13 cellular contexts compared by ENCODE assay signal in the genomic region with DNA sequence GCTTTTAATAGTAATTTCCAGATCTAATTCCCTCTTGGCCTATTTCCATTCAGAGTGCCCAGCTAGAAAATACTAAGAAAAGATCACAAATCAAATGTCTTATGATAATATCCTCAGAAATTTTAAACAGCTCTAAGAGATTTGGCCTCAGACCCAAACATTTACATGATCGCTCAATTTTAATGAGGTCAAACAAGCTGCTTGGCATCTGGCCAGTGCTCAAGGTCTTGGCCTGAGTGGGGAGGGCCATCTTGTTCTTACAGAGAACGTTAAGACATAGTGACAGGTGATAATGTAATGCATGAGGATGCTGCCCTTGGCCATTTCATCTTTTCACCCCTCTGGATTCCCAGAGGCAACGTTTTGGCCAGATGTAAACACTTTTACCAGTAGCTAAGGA.
DNase-seq lines count a peak whose midpoint lies in the region; ATAC-seq and TF ChIP-seq lines count a peak whose summit lies in the region.
"Had no signal": no experiment of that assay in that cellular context is flagged by ENCODE, and none has a peak within 500 bp of the region (broad histone marks: within the 10 kb centered on the region; RNA-seq: fewer than 3 reads in every experiment).

No MANE protein-coding gene starts in this region.

- H3K4me1 ChIP-seq in psoas muscle, result no peaks in the 10 kb centered on the region
- peaks cover 0 to 4% (median under 1%) of the 10 kb centered on the region in 4 donors for H3K4me1 ChIP-seq in upper lobe of left lung
- H3K4me1 ChIP-seq: HAP-1 had no signal

- H3K36me3 ChIP-seq in psoas muscle (ENCODE audit: insufficient read depth in 1 of 2, low read depth in 1 of 2) (no peaks in the 10 kb centered on the region), upper lobe of left lung (no peaks in the 10 kb centered on the region)
- H3K36me3 ChIP-seq: HAP-1 had no signal

- DNase-seq in DMS79 treated with DMSO at 0.1 percent for 48 hours (lab: John Stamatoyannopoulos, UW) (peak; percentile 23), DMS79 (lab: John Stamatoyannopoulos, UW) (no peak), NCI-H146 (lab: John Stamatoyannopoulos, UW) (peak; percentile 65), left cardiac atrium (peak; percentile 32), psoas muscle (peak; percentile 15 to 56), upper lobe of left lung (no peak), T1000 (lab: John Stamatoyannopoulos, UW) (no peak)
- DNase-seq: 8988T; activated CD4-positive, CD25-positive, alpha-beta regulatory T cell; C1 segment of cervical spinal cord; NCI-H1092 treated with DMSO at 0.1 percent for 48 hours had no signal

- intact Hi-C loops in left cardiac atrium (cut with DNase I), result loop anchor here in 1 of 2 donors (10.0 kb wide), 1 partner anchor 197 kb away; no protein-coding TSS in a partner anchor
- intact Hi-C loops in psoas muscle (cut with DNase I), result no loop called here

- no peak for TF ChIP-seq EP300 in upper lobe of left lung (IDR thresholded peaks at IDR 0.05)

- no peak overlapping the region for H3K4me3 ChIP-seq in psoas muscle
- no peak overlapping the region for H3K4me3 ChIP-seq in upper lobe of left lung
- H3K4me3 ChIP-seq: HAP-1 had no signal

- no peaks in the 10 kb centered on the region for H3K27me3 ChIP-seq in psoas muscle (ENCODE audit: insufficient read depth in 3 of 3, low read length in 2 of 3)
- H3K27me3 ChIP-seq in upper lobe of left lung, result no peaks in the 10 kb centered on the region

- TF ChIP-seq POLR2A in upper lobe of left lung (IDR thresholded peaks at IDR 0.05), result no peak

- no peak overlapping the region for H3K27ac ChIP-seq in psoas muscle
- H3K27ac ChIP-seq in upper lobe of left lung, result no peak overlapping the region

- no peak for TF ChIP-seq CTCF in psoas muscle (IDR thresholded peaks at IDR 0.05)
- TF ChIP-seq CTCF in upper lobe of left lung (IDR thresholded peaks at IDR 0.05), result no peak

- peak in 1 of 2 donors; percentile 53 for ATAC-seq in left cardiac atrium
- no peak for ATAC-seq in psoas muscle
- ATAC-seq in HG02973 (IDR thresholded peaks at IDR 0.05; ENCODE audit: unreplicated experiment), result no peak
- no peak for ATAC-seq in upper lobe of left lung (ENCODE audit: low FRiP score in 2 of 2)

- 6 to 10% (median 6%) methylated on average over 3 of the region's 3 CpGs for WGBS in psoas muscle, 3 donors
- 32 to 54% methylated on average over 3 of the region's 3 CpGs for WGBS in upper lobe of left lung, 2 donors

- H3K9me3 ChIP-seq in psoas muscle, result no peaks in the 10 kb centered on the region
- H3K9me3 ChIP-seq in upper lobe of left lung, result no peaks in the 10 kb centered on the region
- H3K9me3 ChIP-seq: HAP-1 had no signal

Comparison
In these comparisons a context has a peak if more than half of its experiments do, and no peak if none do; other contexts are left out.
1. DNase-seq: peak in DMS79 treated with DMSO at 0.1 percent for 48 hours (single experiment), NCI-H146 (single experiment), left cardiac atrium (single experiment) and psoas muscle (2 of 2); none in DMS79 (single experiment), upper lobe of left lung (0 of 2) and T1000 (single experiment).